Comparison of ENCODE assay signal across 10 cellular contexts in the genomic region with DNA sequence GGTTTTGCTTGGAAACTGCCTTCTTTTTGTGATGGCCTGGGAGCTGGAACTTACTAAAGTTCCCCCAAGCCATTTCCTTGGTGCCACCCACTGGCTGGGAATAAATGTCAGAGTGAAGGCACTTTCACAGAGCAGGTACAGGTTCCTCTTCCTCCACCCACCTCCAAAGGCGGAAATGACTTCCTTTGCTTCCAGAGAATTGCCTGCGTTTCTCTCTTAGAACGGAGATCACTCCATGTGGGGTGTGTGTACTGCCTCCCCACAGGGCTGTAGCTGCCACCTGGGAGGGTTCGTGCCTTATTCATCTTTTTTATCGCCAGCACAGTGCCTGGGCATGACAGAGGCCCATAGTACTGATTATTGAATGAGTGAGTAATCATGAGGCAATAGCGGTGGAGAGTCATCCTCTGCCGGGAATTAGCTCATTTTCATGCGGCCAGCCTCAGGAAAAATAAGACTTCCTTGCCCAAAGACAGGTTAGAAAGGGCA. TPM values are rescaled to one million over a fixed set of nuclear protein-coding genes. Genes with fewer than 3 reads are reported as not detected.
DNase-seq lines count a peak whose midpoint lies in the region; FAIRE-seq and TF ChIP-seq lines count a peak whose summit lies in the region.
"Had no signal": no experiment of that assay in that cellular context is flagged by ENCODE, and none has a peak within 500 bp of the region (broad histone marks: within the 10 kb centered on the region; RNA-seq: fewer than 3 reads in every experiment).

No MANE protein-coding gene starts in this region.

- peaks cover 2% of the 10 kb centered on the region for H3K4me1 ChIP-seq in fibroblast of lung (ENCODE audit: control insufficient read depth, extremely low read depth, insufficient read depth, low read length)

- peak; percentile 93 for FAIRE-seq in RCC 7860 (lab: Jason Lieb, UNC)

- H3K4me2 ChIP-seq in fibroblast of lung (ENCODE audit: extremely low read depth, insufficient read depth, low read length), result no peak overlapping the region

- H3K79me2 ChIP-seq in fibroblast of lung (ENCODE audit: control insufficient read depth, insufficient read depth, low read length), result no peaks in the 10 kb centered on the region

- no peak overlapping the region for H3K9ac ChIP-seq in fibroblast of lung (ENCODE audit: insufficient read depth, low read length)

- no peaks in the 10 kb centered on the region for H3K36me3 ChIP-seq in fibroblast of lung (ENCODE audit: control insufficient read depth, insufficient read depth, low read length)

- H3K27me3 ChIP-seq in fibroblast of lung (ENCODE audit: control insufficient read depth, insufficient read depth, low read length), result no peaks in the 10 kb centered on the region

- TF ChIP-seq CTCF in fibroblast of lung (conservative IDR thresholded peaks at IDR 0.05 in 1 of 2, IDR thresholded peaks at IDR 0.05 in 1 of 2; ENCODE audit: low read depth in 1 of 2, low read length in 2 of 2), result no peak

- H3K27ac ChIP-seq in fibroblast of lung (ENCODE audit: insufficient read depth, low read length), result no peak overlapping the region
- H3K27ac ChIP-seq: HL-60 had no signal

- no peak overlapping the region for H2AFZ ChIP-seq in fibroblast of lung (ENCODE audit: low read length)

- H3K9me3 ChIP-seq in fibroblast of lung (ENCODE audit: control insufficient read depth, insufficient read depth, low read depth, low read length), result no peaks in the 10 kb centered on the region

- DNase-seq in GM04503 (ENCODE audit: low read depth) (peak; percentile 59), RCC 7860 (ENCODE audit: low spot score) (peak; percentile 99), fibroblast of lung (ENCODE audit: low read depth in 2 of 2) (peak; percentile 82 to 93), pulmonary artery endothelial cell (ENCODE audit: low read depth, low spot score) (peak; percentile 29), mesenteric fat pad (ENCODE audit: low spot score) (no peak), KG1 (lab: John Stamatoyannopoulos, UW) (no peak), NCI-H526 (lab: John Stamatoyannopoulos, UW) (no peak), NCI-H446 treated with DMSO at 0.1 percent for 48 hours (lab: John Stamatoyannopoulos, UW) (no peak)
- DNase-seq: midbrain had no signal

- no peaks in the 10 kb centered on the region for H4K20me1 ChIP-seq in fibroblast of lung (ENCODE audit: control insufficient read depth, extremely low read depth, insufficient read depth, low read length)

- H3K4me3 ChIP-seq in fibroblast of lung (replicated peaks in 1 of 4; ENCODE audit: control extremely low read depth in 1 of 4, insufficient read depth in 1 of 4, low read depth in 3 of 4, low read length in 4 of 4), result no peak overlapping the region

RNA-seq across cellular contexts. Expression of a gene that starts 32.2 kb away (rescaled TPM):
- total RNA-seq in fibroblast of lung, result 0.26 and 0.33 TPM in 2 replicates
- 0.19 and 0.27 TPM in 2 replicates for polyA plus RNA-seq in fibroblast of lung
- polyA plus RNA-seq in fibroblast of lung (2012), result 0.12 and 0.20 TPM in 2 replicates
- not detected in 2 replicates for polyA minus RNA-seq in fibroblast of lung (ENCODE audit: low replicate concordance)
- total RNA-seq in pulmonary artery endothelial cell, result 1.1 and 4.1 TPM in 2 replicates
- 0.77 TPM for total RNA-seq in mesenteric fat pad

RNA-seq across cellular contexts. Expression of a gene that starts 59.2 kb away (rescaled TPM):
- total RNA-seq in fibroblast of lung (39.0 and 55.7 TPM in 2 replicates), pulmonary artery endothelial cell (66.1 and 83.3 TPM in 2 replicates), mesenteric fat pad (84.5 TPM)
- polyA plus RNA-seq in fibroblast of lung, result 74.3 and 83.0 TPM in 2 replicates
- polyA plus RNA-seq in fibroblast of lung (2012), result 77.0 and 86.9 TPM in 2 replicates
- polyA minus RNA-seq in fibroblast of lung (ENCODE audit: low replicate concordance), result 193 and 219 TPM in 2 replicates

RNA-seq across cellular contexts. Expression of a gene that starts 59.2 kb away (rescaled TPM):
- total RNA-seq in fibroblast of lung (14.4 and 14.9 TPM in 2 replicates), pulmonary artery endothelial cell (19.6 and 24.2 TPM in 2 replicates), mesenteric fat pad (57.4 TPM)
- polyA plus RNA-seq in fibroblast of lung, result 56.5 and 80.1 TPM in 2 replicates
- 31.8 and 48.3 TPM in 2 replicates for polyA plus RNA-seq in fibroblast of lung (2012)
- 79.6 and 176 TPM in 2 replicates for polyA minus RNA-seq in fibroblast of lung (ENCODE audit: low replicate concordance)

Comparison
In these comparisons a context has a peak if more than half of its experiments do, and no peak if none do; other contexts are left out.
1. DNase-seq: peak in GM04503 (single experiment), RCC 7860 (single experiment), fibroblast of lung (2 of 2) and pulmonary artery endothelial cell (single experiment); none in mesenteric fat pad (single experiment), KG1 (single experiment), NCI-H526 (0 of 2) and NCI-H446 treated with DMSO at 0.1 percent for 48 hours (single experiment).